In the genomic region with DNA sequence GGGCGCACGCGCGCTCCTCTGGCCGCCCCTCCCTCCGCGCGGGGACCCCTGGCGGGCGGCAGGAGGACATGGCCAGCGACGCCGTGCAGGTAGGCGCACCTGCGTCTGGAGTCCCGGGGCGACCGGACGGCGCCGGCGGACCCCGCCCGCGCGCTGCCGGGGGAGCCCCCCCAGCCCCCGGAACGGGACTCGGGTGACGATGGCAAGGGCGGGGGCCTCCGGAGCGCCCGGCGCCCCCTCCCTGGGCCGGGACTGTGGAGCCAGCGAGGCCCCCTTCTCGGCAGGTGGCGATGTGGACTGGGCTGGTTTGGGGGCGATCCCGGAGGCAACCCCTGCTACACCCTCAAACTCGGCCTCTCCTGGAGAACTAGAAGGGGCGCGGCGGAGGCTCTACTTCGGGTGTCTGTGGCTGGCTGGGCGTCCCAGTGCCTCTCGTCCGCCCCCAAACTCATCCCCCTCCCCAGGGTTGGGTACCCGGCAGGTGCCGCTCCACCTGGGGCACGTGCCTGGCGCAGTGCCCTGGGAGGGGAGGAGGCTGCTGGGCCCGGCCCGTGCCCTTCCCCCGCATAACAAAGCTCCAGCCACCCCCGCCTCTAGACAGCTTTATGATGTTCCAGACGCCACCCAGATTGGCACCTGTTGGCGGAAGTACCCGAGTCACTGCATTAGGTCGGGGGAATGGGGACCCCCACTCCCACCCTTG, we compare ENCODE assay signal across 8 cellular contexts. TPM values are rescaled to one million over a fixed set of nuclear protein-coding genes. Genes with fewer than 3 reads are reported as not detected.
DNase-seq lines count a peak whose midpoint lies in the region; ATAC-seq and TF ChIP-seq lines count a peak whose summit lies in the region.

No MANE protein-coding gene starts in this region.

- peak overlapping the region; percentile 90 for H2AFZ ChIP-seq in PC-3 (ENCODE audit: low read length)

- POLR2A ChIA-PET in PC-3 (lab: Charles Lee; ENCODE audit: unreplicated experiment): no interaction called here

- peak; percentile 31 for ATAC-seq in HG02798 (IDR thresholded peaks at IDR 0.05; ENCODE audit: poor library complexity, unreplicated experiment)
- peak; percentile 10 for ATAC-seq in PC-3
- no peak for ATAC-seq in HG02763 (IDR thresholded peaks at IDR 0.05; ENCODE audit: unreplicated experiment)

- no peaks in the 10 kb centered on the region for H3F3A ChIP-seq in PC-3 (ENCODE audit: low read length, unreplicated experiment)

- no TSS peak for BruUV-seq in PC-3 (replicated peaks; lab: Mats Ljungman, UMichigan)

- CTCF ChIA-PET in PC-3 (lab: Charles Lee): interaction anchor here (0.5 to 0.7 kb wide), 2 partner anchors 34 to 72 kb away, joined by 4 read pairs; no protein-coding TSS in a partner anchor

- H3K9ac ChIP-seq in PC-3 (ENCODE audit: low read length) (peak overlapping the region; percentile 77), adipocyte (ENCODE audit: low read length) (peak overlapping the region; percentile 88), skeletal muscle satellite cell (ENCODE audit: low read depth, low read length) (peak overlapping the region; percentile 86)

- H3K9me3 ChIP-seq in PC-3 (ENCODE audit: low read length) (no peaks in the 10 kb centered on the region), adipocyte (ENCODE audit: control insufficient read depth, low read length) (no peaks in the 10 kb centered on the region), iPS DF 6.9 (ENCODE audit: control insufficient read depth, insufficient read depth, low read length) (no peaks in the 10 kb centered on the region), skeletal muscle satellite cell (replicated peaks; ENCODE audit: low read length) (no peaks in the 10 kb centered on the region)

- no CpG with 5 or more reads among the region's 62 CpGs for WGBS in iPS DF 6.9 (ENCODE audit: insufficient coverage, insufficient read length)

- intact Hi-C loops in PC-3 (cut with micrococcal nuclease): loop anchor here (2.0 kb wide), 1 partner anchor 15 kb away; the partner anchor contains the start of gene DDX39A

- peak overlapping the region; percentile 92 for H3K4me2 ChIP-seq in PC-3 (ENCODE audit: low read length)
- H3K4me2 ChIP-seq in skeletal muscle satellite cell (ENCODE audit: low read length): peak overlapping the region; percentile 87

- H3K9me2 ChIP-seq in PC-3 (replicated peaks; ENCODE audit: low read length): no peaks in the 10 kb centered on the region

- H3K4me3 ChIP-seq in PC-3 (ENCODE audit: low read length) (peak overlapping the region; percentile 84), adipocyte (ENCODE audit: low read length) (peak overlapping the region; percentile 86), iPS DF 6.9 (ENCODE audit: low read length) (peak overlapping the region; percentile 69), skeletal muscle satellite cell (ENCODE audit: low read length) (peak overlapping the region; percentile 93)

- TF ChIP-seq CTCF in C4-2B (conservative IDR thresholded peaks at IDR 0.05) (no peak), PC-3 (conservative IDR thresholded peaks at IDR 0.05; ENCODE audit: low read depth, low read length) (no peak)

- H3K27ac ChIP-seq in C4-2B: peak overlapping the region; percentile 88
- peak overlapping the region; percentile 60 for H3K27ac ChIP-seq in PC-3 (ENCODE audit: low read length)
- H3K27ac ChIP-seq in iPS DF 6.9 (ENCODE audit: low read length): no peak overlapping the region

- H3K27me3 ChIP-seq in PC-3 (ENCODE audit: low read length) (no peaks in the 10 kb centered on the region), adipocyte (replicated peaks; ENCODE audit: control insufficient read depth, insufficient read depth, low read length) (peaks cover 2% of the 10 kb centered on the region), iPS DF 6.9 (ENCODE audit: control insufficient read depth, insufficient read depth, low read length) (no peaks in the 10 kb centered on the region), skeletal muscle satellite cell (ENCODE audit: control insufficient read depth, insufficient read depth, low read length) (no peaks in the 10 kb centered on the region)

- peaks cover 24% of the 10 kb centered on the region for H3K4me1 ChIP-seq in PC-3 (ENCODE audit: insufficient read depth, low read length)
- H3K4me1 ChIP-seq in adipocyte (ENCODE audit: control insufficient read depth, insufficient read depth, low read length): peaks cover 22% of the 10 kb centered on the region
- H3K4me1 ChIP-seq in iPS DF 6.9 (ENCODE audit: control insufficient read depth, insufficient read depth, low read length): peaks cover 4% of the 10 kb centered on the region
- H3K4me1 ChIP-seq in skeletal muscle satellite cell (ENCODE audit: control insufficient read depth, insufficient read depth, low read length): peaks cover 20% of the 10 kb centered on the region

- H3K36me3 ChIP-seq in PC-3 (ENCODE audit: low read depth, low read length) (peaks cover 3% of the 10 kb centered on the region; the same call in 1 of the 2 replicates), adipocyte (ENCODE audit: control insufficient read depth, insufficient read depth, low read length, severe bottlenecking) (no peaks in the 10 kb centered on the region), iPS DF 6.9 (ENCODE audit: control insufficient read depth, insufficient read depth, low read length) (no peaks in the 10 kb centered on the region), skeletal muscle satellite cell (ENCODE audit: insufficient read depth, low read length) (peaks cover 3% of the 10 kb centered on the region)

- no peaks in the 10 kb centered on the region for H4K20me1 ChIP-seq in PC-3 (ENCODE audit: low read length)

- peak; percentile 47 for DNase-seq in PC-3
- DNase-seq in adipocyte (ENCODE audit: low read depth): peak; percentile 34
- DNase-seq in iPS DF 6.9 (ENCODE audit: low read depth, low spot score): no peak
- no peak for DNase-seq in AML-193 (lab: John Stamatoyannopoulos, UW)

- H3K79me2 ChIP-seq in PC-3 (ENCODE audit: low read length): peaks cover 52% of the 10 kb centered on the region

RNA-seq across cellular contexts. Expression of gene PKN1, which starts 0.5 kb away (rescaled TPM):
- 186 and 238 TPM in 2 replicates for total RNA-seq in PC-3 (2014; rRNA removed)
- total RNA-seq in skeletal muscle satellite cell (2012; rRNA removed): 124 and 138 TPM in 2 replicates

RNA-seq across cellular contexts. Expression of gene DDX39A, which starts 14.5 kb away (rescaled TPM):
- total RNA-seq in PC-3 (2014; rRNA removed): 308 and 311 TPM in 2 replicates
- total RNA-seq in skeletal muscle satellite cell (2012; rRNA removed): 73.3 and 93.3 TPM in 2 replicates

RNA-seq across cellular contexts. Expression of gene PTGER1, which starts 41.5 kb away (rescaled TPM):
- 2.2 and 2.4 TPM in 2 replicates for total RNA-seq in PC-3 (2014; rRNA removed)
- 2.8 and 4.1 TPM in 2 replicates for total RNA-seq in skeletal muscle satellite cell (2012; rRNA removed)

RNA-seq across cellular contexts. Expression of gene ADGRE5, which starts 52.4 kb away (rescaled TPM):
- 105 and 120 TPM in 2 replicates for total RNA-seq in PC-3 (2014; rRNA removed)
- total RNA-seq in skeletal muscle satellite cell (2012; rRNA removed): 41.7 and 48.4 TPM in 2 replicates

Comparison
In these comparisons a context has a peak if more than half of its experiments do, and no peak if none do; other contexts are left out.
1. DNase-seq: peak in PC-3 (single experiment) and adipocyte (single experiment); none in iPS DF 6.9 (single experiment) and AML-193 (0 of 2).
2. Peak in every context shown above with its lines, with median percentiles within 50 percentile points of each other: H3K4me3 ChIP-seq and H3K9ac ChIP-seq.